ENCODE assay signal across 14 cellular contexts in genomic region chr19:39347332-39348227, GRCh38. TPM values are rescaled to one million over a fixed set of nuclear protein-coding genes. Genes with fewer than 3 reads are reported as not detected.
DNase-seq lines count a peak whose midpoint lies in the region; ATAC-seq, FAIRE-seq and TF ChIP-seq lines count a peak whose summit lies in the region.
"Had no signal": no experiment of that assay in that cellular context is flagged by ENCODE, and none has a peak within 500 bp of the region (broad histone marks: within the 10 kb centered on the region; RNA-seq: fewer than 3 reads in every experiment).

No MANE protein-coding gene starts in this region.

- no peak for TF ChIP-seq EP300 in A549 (IDR thresholded peaks at IDR 0.05)

- peaks cover 50 to 84% (median 68%) of the 10 kb centered on the region in 7 donors for H3K4me1 Mint-ChIP-seq in naive thymus-derived CD4-positive, alpha-beta T cell

- TF ChIP-seq POLR2A in A549 (IDR thresholded peaks at IDR 0.05; ENCODE audit: low read length), result no peak

- peaks cover 5 to 44% (median 7%) of the 10 kb centered on the region in 3 experiments for H3K36me3 ChIP-seq in naive thymus-derived CD4-positive, alpha-beta T cell (ENCODE audit: control insufficient read depth in 2 of 3, insufficient read depth in 3 of 3, low read length in 3 of 3)

- no peak overlapping the region for H3K4me2 ChIP-seq in A549
- H3K4me2 ChIP-seq: GM23338 had no signal

- TF ChIP-seq CTCF in A549 (IDR thresholded peaks at IDR 0.05), result no peak

- peak; percentile 87 for FAIRE-seq in A549 (lab: Jason Lieb, UNC)
- FAIRE-seq: kidney, TTC549 had no signal

- no peaks in the 10 kb centered on the region for H3K27me3 ChIP-seq in naive thymus-derived CD4-positive, alpha-beta T cell (ENCODE audit: control insufficient read depth in 2 of 2, insufficient read depth in 2 of 2, low read length in 2 of 2)
- H3K27me3 ChIP-seq: esophagus squamous epithelium had no signal

- H3K27ac ChIP-seq in A549, result no peak overlapping the region
- H3K27ac ChIP-seq in naive thymus-derived CD4-positive, alpha-beta T cell (ENCODE audit: low read depth, low read length), result peak overlapping the region; percentile 6

- H3K36me3 Mint-ChIP-seq in naive thymus-derived CD4-positive, alpha-beta T cell, result peaks cover 3 to 31% (median 10%) of the 10 kb centered on the region in 5 donors

- ATAC-seq in A549 (no peak), HG03196 (IDR thresholded peaks at IDR 0.05; ENCODE audit: unreplicated experiment) (no peak), HG03457 (IDR thresholded peaks at IDR 0.05; ENCODE audit: unreplicated experiment) (no peak)
- no peak for ATAC-seq in naive thymus-derived CD4-positive, alpha-beta T cell
- ATAC-seq in activated CD4-positive, CD25-positive, alpha-beta regulatory T cell treated with anti-CD3 and anti-CD28 coated beads, Interleukin-2, amount 50 U/mL, for 24 hours, result no peak
- ATAC-seq: GM23338 had no signal

- H3K4me1 ChIP-seq in A549, result peaks cover 19% of the 10 kb centered on the region
- peaks cover 14 to 21% of the 10 kb centered on the region in 2 donors for H3K4me1 ChIP-seq in naive thymus-derived CD4-positive, alpha-beta T cell (ENCODE audit: control insufficient read depth in 2 of 2, insufficient read depth in 2 of 2, low read length in 2 of 2)

- H3K9me3 Mint-ChIP-seq in naive thymus-derived CD4-positive, alpha-beta T cell, result no peaks in the 10 kb centered on the region
- H3K9me3 Mint-ChIP-seq: GM23338 had no signal

- intact Hi-C loops in naive thymus-derived CD4-positive, alpha-beta T cell (cut with micrococcal nuclease), result loop anchor here in 1 of 2 donors (10.0 kb wide), 2 partner anchors 953 to 1077 kb away; partner anchors contain the start of gene SERTAD1

- POLR2A ChIA-PET in A549 (lab: Yijun Ruan, JAX), result interaction anchor here (0.9 to 1.6 kb wide), 2 partner anchors 64 to 88 kb away, joined by 3 to 4 read pairs; partner anchors contain the start of genes PLEKHG2 and RPS16
- POLR2A ChIA-PET in naive thymus-derived CD4-positive, alpha-beta T cell (lab: Charles Lee), result interaction anchor here (1.0 kb wide), 1 partner anchor 11 kb away, joined by 4 read pairs; no protein-coding TSS in a partner anchor

- TF ChIP-seq RAD21 in A549 (conservative IDR thresholded peaks at IDR 0.05 in 1 of 2, IDR thresholded peaks at IDR 0.05 in 1 of 2), result no peak

- DNase-seq in A549 (ENCODE audit: low read depth in 1 of 2, low spot score in 1 of 2) (no peak), GM03348 (ENCODE audit: low spot score) (peak; percentile 24), astrocyte of the hippocampus (ENCODE audit: low read depth, low spot score) (peak; percentile 64), cerebellar cortex (ENCODE audit: low spot score) (no peak)
- DNase-seq in naive thymus-derived CD4-positive, alpha-beta T cell, result no peak
- DNase-seq: esophagus squamous epithelium, kidney, NCI-H2081 had no signal

- no peaks in the 10 kb centered on the region for H3K9me3 ChIP-seq in A549
- no peaks in the 10 kb centered on the region for H3K9me3 ChIP-seq in naive thymus-derived CD4-positive, alpha-beta T cell (ENCODE audit: control insufficient read depth in 2 of 3, low read length in 3 of 3)
- H3K9me3 ChIP-seq: esophagus squamous epithelium had no signal

- H3K27ac Mint-ChIP-seq in naive thymus-derived CD4-positive, alpha-beta T cell, result peak overlapping the region in 8 of 9 donors; percentile 1 to 62 (median 46)
- H3K27ac Mint-ChIP-seq: GM23338 had no signal

- no peaks in the 10 kb centered on the region for H3K27me3 Mint-ChIP-seq in naive thymus-derived CD4-positive, alpha-beta T cell

- 95% methylated on average over 4 of the region's 4 CpGs for WGBS in A549 (ENCODE audit: missing lambda C conversion rate)

- H3K4me3 Mint-ChIP-seq in naive thymus-derived CD4-positive, alpha-beta T cell, result no peak overlapping the region
- H3K4me3 Mint-ChIP-seq: CD14-positive monocyte, GM23338 had no signal

- no peak overlapping the region for H3K4me3 ChIP-seq in A549
- no peak overlapping the region for H3K4me3 ChIP-seq in naive thymus-derived CD4-positive, alpha-beta T cell (ENCODE audit: low read length)
- H3K4me3 ChIP-seq: esophagus squamous epithelium, GM23338 had no signal

- CTCF ChIA-PET in A549 (lab: Yijun Ruan, JAX), result interaction anchor here (0.7 to 3.9 kb wide), 10 partner anchors 9 to 385 kb away, joined by 3 to 26 read pairs (median 6); partner anchors contain the start of gene PLEKHG2
- CTCF ChIA-PET in naive thymus-derived CD4-positive, alpha-beta T cell (lab: Charles Lee), result no interaction called here

TF ChIP-seq in A549, 52 proteins besides CTCF, POLR2A, EP300 and RAD21:
- TF ChIP-seq POLR2AphosphoS2 (conservative IDR thresholded peaks at IDR 0.05; ENCODE audit: low read length) (peak; percentile 77; the same call in 1 of the 2 replicates), JUNB (IDR thresholded peaks at IDR 0.05) (no peak), RFX5 (IDR thresholded peaks at IDR 0.05) (no peak), ZFP36 (IDR thresholded peaks at IDR 0.05; ENCODE audit: borderline replicate concordance, partially characterized antibody) (no peak), NFE2L2 (conservative IDR thresholded peaks at IDR 0.05; ENCODE audit: low read length) (no peak), JUN (IDR thresholded peaks at IDR 0.05) (0 out of 5 replicates have a peak, but pooled peaks of 1 of the 2 experiments have one; percentile 26)
TF ChIP-seq in A549: peak in this region for 2.

RNA-seq across cellular contexts. Expression of gene SAMD4B, which starts 5.4 kb away (rescaled TPM):
- polyA plus RNA-seq in A549 (2011; rRNA removed) (82.1 and 101 TPM in 2 replicates), A549 (2017; fragmentation: RNase III; extraction: RNeasy Plus Mini Kit Qiagen cat#74134 plus additional on column Dnase treatment) (113 to 118 TPM (median 116 TPM) in 3 replicates)
- 180 and 241 TPM in 2 replicates for polyA plus RNA-seq in A549 (2012; cell fraction: cytosol; rRNA removed)
- 350 and 382 TPM in 2 replicates for polyA plus RNA-seq in A549 (2012; cell fraction: nucleus; rRNA removed)
- polyA minus RNA-seq in A549 (2011; rRNA and poly(A)+ RNA removed), result 102 and 120 TPM in 2 replicates
- 10 to 100 TPM; 52.0 to 84.6 (median 65.6) TPM for total RNA-seq in naive thymus-derived CD4-positive, alpha-beta T cell
- 10 to 100 TPM in 1 of 2 donors, 1 to 10 TPM in 1; 7.3 to 19.7 TPM for polyA plus RNA-seq in naive thymus-derived CD4-positive, alpha-beta T cell

RNA-seq across cellular contexts. Expression of gene GMFG, which starts 11.7 kb away (rescaled TPM):
- polyA plus RNA-seq in A549 (2011; rRNA removed) (0.37 TPM in 1 of 2 replicates, not detected in the other), A549 (2017; fragmentation: RNase III; extraction: RNeasy Plus Mini Kit Qiagen cat#74134 plus additional on column Dnase treatment) (0.47 TPM in 1 of 3 replicates, not detected in the others)
- polyA plus RNA-seq in A549 (2012; cell fraction: cytosol; rRNA removed), result 0.08 and 0.12 TPM in 2 replicates
- not detected in 2 replicates for polyA plus RNA-seq in A549 (2012; cell fraction: nucleus; rRNA removed)
- polyA minus RNA-seq in A549 (2011; rRNA and poly(A)+ RNA removed), result not detected in 2 replicates
- 100 to 1,000 TPM; 345 to 516 (median 429) TPM for total RNA-seq in naive thymus-derived CD4-positive, alpha-beta T cell
- 1,000 to 10,000 TPM; 1,379 to 1,413 TPM for polyA plus RNA-seq in naive thymus-derived CD4-positive, alpha-beta T cell
- total RNA-seq: GM23338 had no signal

RNA-seq across cellular contexts. Expression of gene LRFN1, which starts 26.9 kb away (rescaled TPM):
- 1.1 and 1.6 TPM in 2 replicates for polyA plus RNA-seq in A549 (2011; rRNA removed)
- polyA plus RNA-seq in A549 (2012; cell fraction: cytosol; rRNA removed), result 7.2 and 11.0 TPM in 2 replicates
- 12.3 and 15.7 TPM in 2 replicates for polyA plus RNA-seq in A549 (2012; cell fraction: nucleus; rRNA removed)
- 7.9 to 9.1 TPM (median 8.7 TPM) in 3 replicates for polyA plus RNA-seq in A549 (2017; fragmentation: RNase III; extraction: RNeasy Plus Mini Kit Qiagen cat#74134 plus additional on column Dnase treatment)
- polyA minus RNA-seq in A549 (2011; rRNA and poly(A)+ RNA removed), result 1.2 and 2.0 TPM in 2 replicates
- total RNA-seq in naive thymus-derived CD4-positive, alpha-beta T cell, result 10 to 100 TPM in 2 of 5 experiments, 1 to 10 TPM in 3; 4.0 to 11.6 (median 6.0) TPM
- polyA plus RNA-seq in naive thymus-derived CD4-positive, alpha-beta T cell, result 1 to 10 TPM; 3.9 to 7.1 TPM

RNA-seq across cellular contexts. Expression of gene PAF1, which starts 43.3 kb away (rescaled TPM):
- 73.0 and 103 TPM in 2 replicates for polyA plus RNA-seq in A549 (2011; rRNA removed)
- 72.7 and 76.5 TPM in 2 replicates for polyA plus RNA-seq in A549 (2012; cell fraction: cytosol; rRNA removed)
- polyA plus RNA-seq in A549 (2012; cell fraction: nucleus; rRNA removed), result 133 and 138 TPM in 2 replicates
- polyA plus RNA-seq in A549 (2017; fragmentation: RNase III; extraction: RNeasy Plus Mini Kit Qiagen cat#74134 plus additional on column Dnase treatment), result 89.4 to 110 TPM (median 108 TPM) in 3 replicates
- 77.6 and 78.1 TPM in 2 replicates for polyA minus RNA-seq in A549 (2011; rRNA and poly(A)+ RNA removed)
- total RNA-seq in naive thymus-derived CD4-positive, alpha-beta T cell, result 100 to 1,000 TPM in 1 of 5 experiments, 10 to 100 TPM in 4; 42.8 to 104 (median 55.5) TPM
- polyA plus RNA-seq in naive thymus-derived CD4-positive, alpha-beta T cell, result 10 to 100 TPM; 35.8 to 59.7 TPM

RNA-seq across cellular contexts. Expression of gene MED29, which starts 43.6 kb away (rescaled TPM):
- 55.7 and 57.5 TPM in 2 replicates for polyA plus RNA-seq in A549 (2011; rRNA removed)
- polyA plus RNA-seq in A549 (2012; cell fraction: cytosol; rRNA removed), result 62.4 and 81.8 TPM in 2 replicates
- polyA plus RNA-seq in A549 (2012; cell fraction: nucleus; rRNA removed), result 48.3 and 60.2 TPM in 2 replicates
- 47.7 to 50.7 TPM (median 48.7 TPM) in 3 replicates for polyA plus RNA-seq in A549 (2017; fragmentation: RNase III; extraction: RNeasy Plus Mini Kit Qiagen cat#74134 plus additional on column Dnase treatment)
- polyA minus RNA-seq in A549 (2011; rRNA and poly(A)+ RNA removed), result 48.8 and 57.0 TPM in 2 replicates
- 10 to 100 TPM; 44.2 to 57.2 (median 49.4) TPM for total RNA-seq in naive thymus-derived CD4-positive, alpha-beta T cell
- 10 to 100 TPM; 57.4 to 61.0 TPM for polyA plus RNA-seq in naive thymus-derived CD4-positive, alpha-beta T cell

Comparison
In these comparisons a context has a peak if more than half of its experiments do, and no peak if none do; other contexts are left out.
1. DNase-seq: peak in GM03348 (single experiment) and astrocyte of the hippocampus (single experiment); none in A549 (0 of 2), naive thymus-derived CD4-positive, alpha-beta T cell (0 of 9) and cerebellar cortex (single experiment).
2. RNA of gene SAMD4B, which starts 5.4 kb away (polyA plus RNA-seq): 82.1 to 382 TPM in A549; 7.3 to 19.7 TPM in naive thymus-derived CD4-positive, alpha-beta T cell; every median in the first group is over 4 times any median in the second.
3. RNA of gene GMFG, which starts 11.7 kb away (polyA plus RNA-seq): 1,379 to 1,413 TPM in naive thymus-derived CD4-positive, alpha-beta T cell; 0.08 to 0.47 TPM in A549; every median in the first group is over 100 times any median in the second.